8 cellular contexts compared by ENCODE assay signal in the genomic region with DNA sequence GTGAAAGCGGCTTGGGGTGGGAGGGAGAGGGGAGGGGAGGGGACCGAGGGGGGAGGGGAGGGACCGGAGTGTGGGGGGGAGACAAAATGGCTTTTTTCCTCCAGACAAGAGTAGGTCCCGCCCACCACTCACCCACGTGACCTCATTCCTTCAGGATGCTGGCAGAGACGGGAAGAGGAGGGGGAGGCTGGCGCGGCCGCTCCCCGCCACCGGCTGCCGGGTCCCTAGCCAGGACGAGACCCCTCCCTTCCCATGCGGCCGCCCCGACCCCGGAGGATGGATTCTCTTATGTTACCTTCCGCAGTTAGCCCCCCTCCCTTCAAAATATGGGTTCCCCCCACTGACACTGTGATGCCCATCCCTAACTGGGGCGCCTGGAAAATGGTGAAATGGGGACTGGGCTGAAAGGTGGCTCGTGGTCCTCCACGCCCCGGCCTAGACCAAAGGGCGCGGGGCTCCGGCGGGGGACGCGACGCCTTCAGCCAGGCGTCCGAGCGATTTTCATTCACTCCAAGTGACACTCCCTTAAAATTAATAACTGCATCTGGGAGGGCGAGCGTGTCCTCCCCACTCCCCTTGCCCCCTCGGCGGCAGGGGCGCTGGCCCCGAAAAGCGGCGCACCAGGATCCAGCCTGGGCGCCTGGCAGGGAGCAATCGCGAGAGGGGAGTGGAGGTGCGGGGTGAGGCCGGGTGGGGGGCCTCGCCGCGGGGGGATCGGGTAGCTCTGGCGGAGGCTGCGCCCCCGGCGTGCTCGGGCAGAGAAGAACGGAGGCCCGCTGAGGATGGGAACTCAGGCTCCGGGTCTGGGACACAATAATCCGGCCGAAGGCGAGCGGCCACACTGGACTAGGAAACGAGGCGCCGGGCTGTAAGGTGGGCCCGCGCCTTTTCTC. TPM values are rescaled to one million over a fixed set of nuclear protein-coding genes. Genes with fewer than 3 reads are reported as not detected.
DNase-seq lines count a peak whose midpoint lies in the region; ATAC-seq and TF ChIP-seq lines count a peak whose summit lies in the region.

A gene (minus strand): TSS at position 8 of the 893 bp plus-strand sequence. CDS start 7,934 bp downstream, outside the sequence.

- H3K4me3 ChIP-seq in Karpas-422 (ENCODE audit: low read length) (peak within 1 kb of the TSS; percentile 74), liver (ENCODE audit: low read depth in 1 of 3, low read length in 3 of 3) (peak within 1 kb of the TSS; percentile 22 to 71 (median 60)), stomach smooth muscle (ENCODE audit: low read length in 2 of 2) (peak within 1 kb of the TSS; percentile 81)

- H3K9ac ChIP-seq in Karpas-422 (ENCODE audit: low read length) (peak within 1 kb of the TSS; percentile 75), liver (ENCODE audit: low read depth in 1 of 2, low read length in 2 of 2) (peak within 1 kb of the TSS in 1 of 2 donors; percentile 26), stomach smooth muscle (ENCODE audit: low read length in 2 of 2) (peak within 1 kb of the TSS; percentile 64 to 71)

- no peak for TF ChIP-seq RAD21 in liver (IDR thresholded peaks at IDR 0.05)

- H3K27me3 ChIP-seq in Karpas-422 (ENCODE audit: low read length): no peaks in the 10 kb centered on the region
- no peaks in the 10 kb centered on the region for H3K27me3 ChIP-seq in liver (ENCODE audit: control insufficient read depth in 4 of 4, insufficient read depth in 4 of 4, low read length in 3 of 4)
- H3K27me3 ChIP-seq in stomach smooth muscle (ENCODE audit: control insufficient read depth in 1 of 2, insufficient read depth in 2 of 2, low read length in 2 of 2): peaks cover 3 to 10% of the 10 kb centered on the region in 2 donors

- peaks cover 10% of the 10 kb centered on the region for H3K79me2 ChIP-seq in Karpas-422 (ENCODE audit: low read length)

- H3K4me2 ChIP-seq in Karpas-422 (ENCODE audit: low read depth, low read length, poor library complexity, severe bottlenecking): peak within 1 kb of the TSS; percentile 99

- H3K4me1 ChIP-seq in Karpas-422 (ENCODE audit: low read length) (peaks cover 63% of the 10 kb centered on the region), liver (ENCODE audit: control insufficient read depth in 4 of 4, insufficient read depth in 4 of 4, low read length in 3 of 4) (peaks cover 15 to 48% (median 38%) of the 10 kb centered on the region in 4 donors), stomach smooth muscle (ENCODE audit: control insufficient read depth, insufficient read depth, low read length) (peaks cover 59% of the 10 kb centered on the region)

- H4K20me1 ChIP-seq in Karpas-422 (ENCODE audit: insufficient read depth, low read depth, low read length): no peaks in the 10 kb centered on the region; the same call in 1 of the 2 replicates

- 1% methylated on average over 66 of the region's 66 CpGs for WGBS in liver

- H3K36me3 ChIP-seq in Karpas-422 (ENCODE audit: insufficient read depth, low read length): no peaks in the 10 kb centered on the region
- no peaks in the 10 kb centered on the region for H3K36me3 ChIP-seq in liver (ENCODE audit: control insufficient read depth in 4 of 4, insufficient read depth in 3 of 4, low read depth in 1 of 4, low read length in 3 of 4)
- no peaks in the 10 kb centered on the region for H3K36me3 ChIP-seq in stomach smooth muscle (ENCODE audit: control insufficient read depth in 2 of 2, insufficient read depth in 2 of 2, low read length in 2 of 2)

- no peaks in the 10 kb centered on the region for H3K9me3 ChIP-seq in Karpas-422 (ENCODE audit: low read length)
- no peaks in the 10 kb centered on the region for H3K9me3 ChIP-seq in liver (ENCODE audit: control insufficient read depth in 4 of 4, low read length in 3 of 4)
- no peaks in the 10 kb centered on the region for H3K9me3 ChIP-seq in stomach smooth muscle (ENCODE audit: control insufficient read depth in 2 of 2, low read length in 2 of 2)

- H3K27ac ChIP-seq in Karpas-422 (ENCODE audit: low read length): no peak within 1 kb of the TSS
- H3K27ac ChIP-seq in liver (ENCODE audit: low read depth in 1 of 2, low read length in 2 of 2): peak within 1 kb of the TSS; percentile 38 to 69
- H3K27ac ChIP-seq in stomach smooth muscle (ENCODE audit: low read length): peak within 1 kb of the TSS; percentile 74

- peak; percentile 73 for DNase-seq in DMS153 treated with DMSO at 0.1 percent for 48 hours (lab: John Stamatoyannopoulos, UW; ENCODE audit: unreplicated experiment)
- no peak for DNase-seq in Karpas-422
- peak; percentile 85 to 92 for DNase-seq in SHP77 (lab: John Stamatoyannopoulos, UW)
- DNase-seq in ecto neural progenitor cell (ENCODE audit: low spot score): peak; percentile 97
- DNase-seq in activated gamma-delta T cell treated with Interleukin-2 at 50 U/mL for 16 hours: no peak

- no peak for TF ChIP-seq CTCF in liver (IDR thresholded peaks at IDR 0.05; ENCODE audit: low read depth, low read length, missing input control)

- ATAC-seq in GM18502 (IDR thresholded peaks at IDR 0.05; ENCODE audit: poor library complexity, unreplicated experiment): no peak

- H3K9me2 ChIP-seq in Karpas-422 (replicated peaks; ENCODE audit: insufficient read depth, low read length): no peaks in the 10 kb centered on the region

- H2AFZ ChIP-seq in Karpas-422 (ENCODE audit: low read length): peak within 1 kb of the TSS; percentile 58; the same call in 1 of the 2 replicates

TF ChIP-seq in liver, 16 proteins besides CTCF, POLR2A, EP300 and RAD21:
- no peak for TF ChIP-seq SP1 (IDR thresholded peaks at IDR 0.05)
- no peak for TF ChIP-seq TAF1 (conservative IDR thresholded peaks at IDR 0.05)

RNA-seq across cellular contexts. Expression of the gene that starts here (rescaled TPM):
- total RNA-seq in Karpas-422 (2014; rRNA removed; shearing (Covaris generic); ENCODE audit: low replicate concordance): 0.15 and 0.58 TPM in 2 replicates
- total RNA-seq in liver: 1 to 10 TPM; 1.2 to 2.2 TPM
- polyA plus RNA-seq in liver: 1 to 10 TPM; 1.3 to 3.2 TPM

Comparison
In these comparisons a context has a peak if more than half of its experiments do, and no peak if none do; other contexts are left out.
1. DNase-seq: peak in DMS153 treated with DMSO at 0.1 percent for 48 hours (single experiment), SHP77 (2 of 2) and ecto neural progenitor cell (single experiment); none in Karpas-422 (single experiment) and activated gamma-delta T cell treated with Interleukin-2 at 50 U/mL for 16 hours (single experiment).
2. Peak in every context shown above with its lines, with median percentiles within 50 percentile points of each other: H3K4me3 ChIP-seq.